Comparison of ENCODE assay signal across 14 cellular contexts in genomic region chr17:798246-798645, GRCh38.
"Had no signal": no experiment of that assay in that cellular context is flagged by ENCODE, and none has a peak within 500 bp of the region (broad histone marks: within the 10 kb centered on the region; RNA-seq: fewer than 3 reads in every experiment).

No MANE protein-coding gene starts in this region.

- H3K27me3 ChIP-seq: body of pancreas, heart right ventricle, right lobe of liver, tibial nerve had no signal

- DNase-seq: activated CD4-positive, alpha-beta T cell treated with anti-CD3 and anti-CD28 coated beads, Interleukin-2, amount 10 ng/mL, durations not matched to agents 24 days and 14 days; activated naive CD4-positive, alpha-beta T cell treated with anti-CD3 and anti-CD28 coated beads, Interleukin-2, amount 50 U/mL, for 16 hours; activated T-cell treated with anti-CD3 and anti-CD28 coated beads for 4 hours; body of pancreas; effector memory CD4-positive, alpha-beta T cell; heart right ventricle; mammary epithelial cell; naive thymus-derived CD8-positive, alpha-beta T cell; nucleus accumbens; right lobe of liver; stimulated activated CD4-positive, alpha-beta T cell treated with anti-CD3 and anti-CD28 coated beads, Interleukin-2, amount 100 ng/mL, for 24 hours; stimulated activated naive B cell treated with anti-CD40 and anti-IgM and Interleukin-4, amounts not matched to agents 10 μg/mL and 1 μg/mL and 100 μg/mL, for 72 hours had no signal

- H3K4me3 ChIP-seq: body of pancreas, heart right ventricle, right lobe of liver, tibial nerve had no signal

- ATAC-seq: body of pancreas; heart right ventricle; left lobe of liver; naive thymus-derived CD8-positive, alpha-beta T cell; right lobe of liver; stimulated activated naive B cell treated with anti-CD40 and anti-IgM and Interleukin-4, amounts not matched to agents 10 μg/mL and 1 μg/mL and 100 μg/mL, for 72 hours had no signal

- H3K27ac ChIP-seq: body of pancreas, right lobe of liver had no signal

- H3K9me3 ChIP-seq: body of pancreas, heart right ventricle, right lobe of liver, tibial nerve had no signal

- H3K36me3 ChIP-seq: right lobe of liver had no signal
